ENCODE assay signal across 30 cellular contexts in the genomic region with DNA sequence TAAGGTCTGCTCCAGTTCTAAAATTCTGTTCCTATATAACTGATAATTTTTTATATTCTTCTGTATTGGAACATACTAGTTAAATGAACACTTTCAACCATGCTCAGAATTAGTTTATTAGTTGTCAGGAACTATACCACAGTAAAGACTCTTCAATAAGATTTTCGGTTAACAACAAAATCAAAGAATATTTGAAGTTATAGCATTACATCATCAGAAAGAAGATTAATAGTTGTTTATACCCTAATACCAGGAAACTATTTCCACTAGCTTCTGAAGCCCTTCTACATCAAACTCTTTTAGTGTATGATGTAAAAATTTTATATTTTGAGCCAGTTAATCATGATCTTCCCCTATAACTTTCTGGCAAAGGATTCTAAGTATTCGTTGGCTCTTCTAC. TPM values are rescaled to one million over a fixed set of nuclear protein-coding genes. Genes with fewer than 3 reads are reported as not detected.
"Had no signal": no experiment of that assay in that cellular context is flagged by ENCODE, and none has a peak within 500 bp of the region (broad histone marks: within the 10 kb centered on the region; RNA-seq: fewer than 3 reads in every experiment).

No MANE protein-coding gene starts in this region.

- H3K9me3 ChIP-seq: ascending aorta had no signal

- ATAC-seq: activated CD4-positive, alpha-beta T cell treated with anti-CD3 and anti-CD28 coated beads for 36 hours; activated CD8-positive, alpha-beta T cell treated with anti-CD3 and anti-CD28 coated beads, Interleukin-2, amount 10 ng/mL, durations not matched to agents 7 days and 5 days; PC-3; Right ventricle myocardium inferior had no signal

- H3K27me3 ChIP-seq: ascending aorta, cardiac muscle cell had no signal

- H3K27ac ChIP-seq: ascending aorta, cardiac muscle cell, RWPE1 had no signal

- H3K36me3 ChIP-seq: ascending aorta, cardiac muscle cell had no signal

- H3K4me3 ChIP-seq: ascending aorta, cardiac muscle cell had no signal

- DNase-seq: activated CD4-positive, alpha-beta T cell treated with anti-CD3 and anti-CD28 coated beads for 36 hours; activated CD4-positive, alpha-beta T cell treated with anti-CD3 and anti-CD28 coated beads, Interleukin-2, amount 10 ng/mL, durations not matched to agents 7 days and 5 days; activated CD4-positive, alpha-beta T cell treated with anti-CD3 and anti-CD28 coated beads, Interleukin-2, amount 50 U/mL, for 48 hours; activated CD8-positive, alpha-beta T cell treated with anti-CD3 and anti-CD28 coated beads, Interleukin-2, amount 10 ng/mL, durations not matched to agents 7 days and 5 days; activated gamma-delta T cell; activated naive CD4-positive, alpha-beta T cell treated with Interleukin-2 at 50 U/mL for 16 hours; activated naive CD8-positive, alpha-beta T cell treated with anti-CD3 and anti-CD28 coated beads, Interleukin-2, amount 10 ng/mL, durations not matched to agents 7 days and 5 days; activated T-cell treated with anti-CD3 and anti-CD28 coated beads, Interleukin-2, amount 50 U/mL, for 24 hours; amygdala; NCI-H1417 treated with DMSO at 0.1 percent for 48 hours; NCI-H1930; NCI-H2081 treated with DMSO at 0.1 percent for 48 hours; NCI-H226; NCI-H524 treated with DMSO at 0.1 percent for 48 hours; NK-92 treated with Interleukin-12 subunit alpha and Interleukin-12 subunit beta, amount 100 ng/mL, for 24 hours; PC-3; SIG-M5; T1000 had no signal

- H3K4me1 ChIP-seq: ascending aorta had no signal

RNA-seq across cellular contexts. Expression of a gene that starts 6.6 kb away (rescaled TPM):
- total RNA-seq: activated CD4-positive, alpha-beta T cell treated with anti-CD3 and anti-CD28 coated beads for 36 hours; activated CD4-positive, alpha-beta T cell treated with anti-CD3 and anti-CD28 coated beads, Interleukin-2, amount 10 ng/mL, durations not matched to agents 7 days and 5 days; activated CD8-positive, alpha-beta T cell treated with anti-CD3 and anti-CD28 coated beads, Interleukin-2, amount 10 ng/mL, durations not matched to agents 7 days and 5 days; activated naive CD8-positive, alpha-beta T cell treated with anti-CD3 and anti-CD28 coated beads, Interleukin-2, amount 10 ng/mL, durations not matched to agents 7 days and 5 days; activated T-helper 2 cell treated with anti-CD3 and anti-CD28 coated beads, Interferon-gamma antibody, Interleukin-2, Interleukin-4, amounts not matched to agents 10 μg/mL and 5 μg/mL and 100 μg/mL, durations not matched to agents 14 hours and 24 hours and 36 hours; ascending aorta; cardiac muscle cell; chondrocyte; MCF 10A; NCI-H460; PC-3; Right ventricle myocardium inferior; T-helper 1 cell treated with Interleukin-12 subunit alpha and Interleukin-12 subunit beta and Interleukin-4 antibody, amounts not matched to agents 30 ng/mL and 1 ng/mL, for 36 hours; T-helper 2 cell treated with Interferon-gamma antibody and Interleukin-4, amounts not matched to agents 100 ng/mL and 5 ng/mL, for 36 hours had no signal
- polyA plus RNA-seq: adipose tissue, cardiac muscle cell had no signal

RNA-seq across cellular contexts. Expression of a gene that starts 14.6 kb away (rescaled TPM):
- total RNA-seq: activated CD4-positive, alpha-beta T cell treated with anti-CD3 and anti-CD28 coated beads for 36 hours; activated CD4-positive, alpha-beta T cell treated with anti-CD3 and anti-CD28 coated beads, Interleukin-2, amount 10 ng/mL, durations not matched to agents 7 days and 5 days; activated CD8-positive, alpha-beta T cell treated with anti-CD3 and anti-CD28 coated beads, Interleukin-2, amount 10 ng/mL, durations not matched to agents 7 days and 5 days; activated naive CD8-positive, alpha-beta T cell treated with anti-CD3 and anti-CD28 coated beads, Interleukin-2, amount 10 ng/mL, durations not matched to agents 7 days and 5 days; activated T-helper 2 cell treated with anti-CD3 and anti-CD28 coated beads, Interferon-gamma antibody, Interleukin-2, Interleukin-4, amounts not matched to agents 10 μg/mL and 5 μg/mL and 100 μg/mL, durations not matched to agents 14 hours and 24 hours and 36 hours; ascending aorta; cardiac muscle cell; chondrocyte; MCF 10A; NCI-H460; PC-3; Right ventricle myocardium inferior; SK-MEL-5; T-helper 1 cell treated with Interleukin-12 subunit alpha and Interleukin-12 subunit beta and Interleukin-4 antibody, amounts not matched to agents 30 ng/mL and 1 ng/mL, for 36 hours; T-helper 2 cell treated with Interferon-gamma antibody and Interleukin-4, amounts not matched to agents 100 ng/mL and 5 ng/mL, for 36 hours had no signal
- polyA plus RNA-seq: cardiac muscle cell had no signal

RNA-seq across cellular contexts. Expression of a gene that starts 48.7 kb away (rescaled TPM):
- total RNA-seq: activated CD4-positive, alpha-beta T cell treated with anti-CD3 and anti-CD28 coated beads for 36 hours; activated CD4-positive, alpha-beta T cell treated with anti-CD3 and anti-CD28 coated beads, Interleukin-2, amount 10 ng/mL, durations not matched to agents 7 days and 5 days; activated CD8-positive, alpha-beta T cell treated with anti-CD3 and anti-CD28 coated beads, Interleukin-2, amount 10 ng/mL, durations not matched to agents 7 days and 5 days; activated naive CD8-positive, alpha-beta T cell treated with anti-CD3 and anti-CD28 coated beads, Interleukin-2, amount 10 ng/mL, durations not matched to agents 7 days and 5 days; activated T-helper 2 cell treated with anti-CD3 and anti-CD28 coated beads, Interferon-gamma antibody, Interleukin-2, Interleukin-4, amounts not matched to agents 10 μg/mL and 5 μg/mL and 100 μg/mL, durations not matched to agents 14 hours and 24 hours and 36 hours; cardiac muscle cell; MCF 10A; PC-3; SK-MEL-5; T-helper 1 cell treated with Interleukin-12 subunit alpha and Interleukin-12 subunit beta and Interleukin-4 antibody, amounts not matched to agents 30 ng/mL and 1 ng/mL, for 36 hours; T-helper 2 cell treated with Interferon-gamma antibody and Interleukin-4, amounts not matched to agents 100 ng/mL and 5 ng/mL, for 36 hours had no signal
- polyA plus RNA-seq: cardiac muscle cell had no signal

RNA-seq across cellular contexts. Expression of a gene that starts 56.1 kb away (rescaled TPM):
- total RNA-seq: chondrocyte, MCF 10A, NCI-H460, Right ventricle myocardium inferior, SK-MEL-5 had no signal
